9 cellular contexts compared by ENCODE assay signal in genomic region chrX:78708171-78708570, GRCh38. TPM values are rescaled to one million over a fixed set of nuclear protein-coding genes. Genes with fewer than 3 reads are reported as not detected.
A peak's percentile ranks its signal among the peaks of the same experiment; 100 is the strongest.
DNase-seq lines count a peak whose midpoint lies in the region; ATAC-seq and TF ChIP-seq lines count a peak whose summit lies in the region.
"Had no signal": no experiment of that assay in that cellular context is flagged by ENCODE, and none has a peak within 500 bp of the region (broad histone marks: within the 10 kb centered on the region; RNA-seq: fewer than 3 reads in every experiment).

No MANE protein-coding gene starts in this region.

- no peaks in the 10 kb centered on the region for H3K9me2 ChIP-seq in PC-9 (ENCODE audit: insufficient read depth)

- intact Hi-C loops in lower lobe of right lung (cut with DNase I): no loop called here
- intact Hi-C loops in PC-9 (cut with micrococcal nuclease; ENCODE audit: unreplicated experiment): loop anchor here (5.0 kb wide), 1 partner anchor 151 kb away; no protein-coding TSS in a partner anchor
- intact Hi-C loops in CD8-positive, alpha-beta T cell (cut with DNase I, micrococcal nuclease): loop anchor here in 1 of 2 experiments (5.0 kb wide), 1 partner anchor 151 kb away; no protein-coding TSS in a partner anchor
- intact Hi-C loops in dorsolateral prefrontal cortex (cut with DNase I): no loop called here

- H3K27me3 Mint-ChIP-seq in CD8-positive, alpha-beta T cell (ENCODE audit: low read depth): no peaks in the 10 kb centered on the region

- H3K4me1 ChIP-seq in lower lobe of right lung (no peaks in the 10 kb centered on the region), PC-9 (replicated peaks; ENCODE audit: insufficient read depth) (no peaks in the 10 kb centered on the region)
- no peaks in the 10 kb centered on the region for H3K4me1 ChIP-seq in CD8-positive, alpha-beta T cell (ENCODE audit: insufficient read depth, low read length)

- H3K9me3 ChIP-seq in lower lobe of right lung (no peaks in the 10 kb centered on the region), PC-9 (ENCODE audit: insufficient read depth, low read depth) (no peaks in the 10 kb centered on the region)
- no peaks in the 10 kb centered on the region for H3K9me3 ChIP-seq in CD8-positive, alpha-beta T cell (ENCODE audit: low read length)
- H3K9me3 ChIP-seq: thoracic aorta had no signal

- H3K79me2 ChIP-seq in PC-9 (ENCODE audit: low read depth): no peaks in the 10 kb centered on the region

- H3K27me3 ChIP-seq in lower lobe of right lung (ENCODE audit: low read depth) (no peaks in the 10 kb centered on the region), PC-9 (ENCODE audit: insufficient read depth, low read depth) (no peaks in the 10 kb centered on the region), dorsolateral prefrontal cortex (peaks cover 0 to 71% (median 22%) of the 10 kb centered on the region in 45 donors)
- H3K27me3 ChIP-seq in CD8-positive, alpha-beta T cell (ENCODE audit: insufficient read depth, low read length): no peaks in the 10 kb centered on the region

- no peak overlapping the region for H3K27ac ChIP-seq in lower lobe of right lung
- no peak overlapping the region for H3K27ac ChIP-seq in PC-9
- no peak overlapping the region for H3K27ac ChIP-seq in CD8-positive, alpha-beta T cell (ENCODE audit: low read depth, low read length)
- H3K27ac ChIP-seq in dorsolateral prefrontal cortex: no peak overlapping the region
- H3K27ac ChIP-seq: thoracic aorta had no signal

- POLR2A ChIA-PET in PC-9 (lab: Charles Lee; ENCODE audit: unreplicated experiment): interaction anchor here (0.7 kb wide), 1 partner anchor 56 kb away, joined by 7 read pairs; no protein-coding TSS in a partner anchor
- POLR2A ChIA-PET in CD8-positive, alpha-beta T cell (lab: Charles Lee): no interaction called here

- H3F3A ChIP-seq in PC-9 (ENCODE audit: insufficient read depth, low read depth): no peaks in the 10 kb centered on the region

- H3K36me3 ChIP-seq in lower lobe of right lung (no peaks in the 10 kb centered on the region), PC-9 (ENCODE audit: low read depth) (no peaks in the 10 kb centered on the region)
- H3K36me3 ChIP-seq in CD8-positive, alpha-beta T cell (ENCODE audit: insufficient read depth, low read length): no peaks in the 10 kb centered on the region
- H3K36me3 ChIP-seq: thoracic aorta had no signal

- no peak overlapping the region for H2AFZ ChIP-seq in PC-9

- H3K4me3 ChIP-seq in lower lobe of right lung: no peak overlapping the region
- no peak overlapping the region for H3K4me3 ChIP-seq in PC-9
- no peak overlapping the region for H3K4me3 ChIP-seq in CD8-positive, alpha-beta T cell (ENCODE audit: low read depth, low read length)
- no peak overlapping the region for H3K4me3 ChIP-seq in dorsolateral prefrontal cortex
- H3K4me3 ChIP-seq: thoracic aorta had no signal

- no TSS peak for BruUV-seq in PC-9 (replicated peaks; lab: Mats Ljungman, UMichigan)

- TF ChIP-seq CTCF in lower lobe of right lung (IDR thresholded peaks at IDR 0.05) (peak; percentile 26), PC-9 (conservative IDR thresholded peaks at IDR 0.05) (no peak; the same call in 1 of the 2 replicates), dorsolateral prefrontal cortex (IDR thresholded peaks at IDR 0.05 in 54 of 56, conservative IDR thresholded peaks at IDR 0.05 in 2 of 56; ENCODE audit: low read depth in 1 of 56, partially characterized antibody in 56 of 56) (peak in 19 of 56 donors; percentile 7 to 37 (median 18))
- TF ChIP-seq CTCF in CD8-positive, alpha-beta T cell (IDR thresholded peaks at IDR 0.05): no peak

- ATAC-seq in lower lobe of right lung (no peak), GM18502 (IDR thresholded peaks at IDR 0.05; ENCODE audit: poor library complexity, unreplicated experiment) (no peak)
- no peak for ATAC-seq in CD8-positive, alpha-beta T cell

- DNase-seq in EL: peak; percentile 39
- peak; percentile 50 to 51 for DNase-seq in Kasumi-1 (lab: John Stamatoyannopoulos, UW)
- DNase-seq in amniotic stem cell (lab: John Stamatoyannopoulos, UW): peak; percentile 1
- DNase-seq in lower lobe of right lung: no peak
- no peak for DNase-seq in PC-9
- no peak for DNase-seq in CD8-positive, alpha-beta T cell
- no peak for DNase-seq in dorsolateral prefrontal cortex

- no peak overlapping the region for H3K27ac Mint-ChIP-seq in CD8-positive, alpha-beta T cell

- no peak overlapping the region for H3K4me3 Mint-ChIP-seq in CD8-positive, alpha-beta T cell

- H3K36me3 Mint-ChIP-seq in CD8-positive, alpha-beta T cell: no peaks in the 10 kb centered on the region

- H3K4me1 Mint-ChIP-seq in CD8-positive, alpha-beta T cell (ENCODE audit: low read depth): no peaks in the 10 kb centered on the region

- no peaks in the 10 kb centered on the region for H4K20me1 ChIP-seq in PC-9 (ENCODE audit: insufficient read depth)

- H3K9me3 Mint-ChIP-seq in CD8-positive, alpha-beta T cell: no peaks in the 10 kb centered on the region

- CTCF ChIA-PET in PC-9 (lab: Charles Lee): interaction anchor here (0.6 kb wide), 1 partner anchor 1181 kb away, joined by 3 read pairs; no protein-coding TSS in a partner anchor
- CTCF ChIA-PET in CD8-positive, alpha-beta T cell (lab: Charles Lee): no interaction called here

- no peak overlapping the region for H3K4me2 ChIP-seq in PC-9

RNA-seq across cellular contexts. Expression of gene LPAR4, which starts 39.3 kb away (rescaled TPM):
- total RNA-seq in lower lobe of right lung: 0.18 TPM
- not detected in 2 replicates for total RNA-seq in PC-9 (2021)
- total RNA-seq in CD8-positive, alpha-beta T cell: not detected
- total RNA-seq in dorsolateral prefrontal cortex: 1 to 10 TPM in 96 of 120 experiments, under 1 TPM in 21, not detected in 3; 0.19 to 6.2 (median 1.7) TPM

RNA-seq across cellular contexts. Expression of gene RTL3, which starts 49.0 kb away (rescaled TPM):
- total RNA-seq in lower lobe of right lung (not detected), PC-9 (2021) (not detected in 2 replicates), dorsolateral prefrontal cortex (under 1 TPM in 11 of 120 experiments, not detected in 109; 0.16 to 0.43 (median 0.21) TPM)
- not detected for total RNA-seq in CD8-positive, alpha-beta T cell

Comparison
In these comparisons a context has a peak if more than half of its experiments do, and no peak if none do; other contexts are left out.
1. DNase-seq: peak in EL (single experiment), Kasumi-1 (2 of 2) and amniotic stem cell (single experiment); none in lower lobe of right lung (single experiment), PC-9 (0 of 2), CD8-positive, alpha-beta T cell (0 of 7) and dorsolateral prefrontal cortex (0 of 10).